1 cellular context compared by ENCODE assay signal in the genomic region with DNA sequence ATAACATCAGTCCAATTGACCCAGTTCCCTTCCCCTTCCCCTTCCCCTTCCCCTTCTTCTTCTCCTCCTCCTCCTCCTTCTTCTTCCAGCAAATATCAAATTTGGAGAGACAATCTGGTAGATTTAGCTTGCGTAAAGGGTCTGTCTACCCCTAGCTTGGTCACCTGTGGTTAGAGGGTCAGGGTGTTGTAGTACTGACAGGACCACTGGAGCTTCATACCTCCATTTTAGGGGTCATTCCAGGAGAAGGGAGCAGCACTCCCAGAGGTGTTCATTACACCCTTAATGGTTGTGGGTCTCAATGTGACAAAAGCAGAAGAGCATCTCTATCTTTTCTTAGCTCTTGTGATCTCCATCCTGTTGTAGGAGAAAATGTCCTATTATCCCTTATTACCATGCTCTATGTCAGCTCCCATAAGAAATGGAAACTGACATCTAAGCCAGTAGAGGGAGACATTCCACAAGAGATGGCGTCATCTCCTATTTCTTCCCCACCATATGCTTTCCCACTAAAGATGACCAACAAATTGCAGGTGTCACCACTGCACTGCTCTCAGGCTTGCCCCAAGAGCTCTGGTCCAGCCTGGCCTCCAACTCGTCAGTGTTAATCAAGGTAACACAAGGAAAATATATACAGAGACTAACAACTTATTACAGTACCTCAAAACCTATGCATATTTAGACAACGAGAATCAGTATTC.
TF ChIP-seq lines count a peak whose summit lies in the region.

No MANE protein-coding gene starts in this region.

TF ChIP-seq in endothelial cell of umbilical vein, 7 proteins besides CTCF, POLR2A, EP300 and RAD21 (continued from another document):
- no peak for TF ChIP-seq GATA2 (IDR thresholded peaks at IDR 0.05; ENCODE audit: insufficient read depth, insufficient read length, low read depth, low read length)
- TF ChIP-seq JUN (IDR thresholded peaks at IDR 0.05; ENCODE audit: borderline replicate concordance, insufficient read depth, insufficient read length, low read depth): no peak
- TF ChIP-seq POLR2AphosphoS5 (IDR thresholded peaks at IDR 0.05; ENCODE audit: insufficient read depth, low read depth, low read length): no peak
- no peak for TF ChIP-seq FOS (IDR thresholded peaks at IDR 0.05; ENCODE audit: borderline replicate concordance, insufficient read depth, low read length)
